1 cellular context compared by ENCODE assay signal in the genomic region with DNA sequence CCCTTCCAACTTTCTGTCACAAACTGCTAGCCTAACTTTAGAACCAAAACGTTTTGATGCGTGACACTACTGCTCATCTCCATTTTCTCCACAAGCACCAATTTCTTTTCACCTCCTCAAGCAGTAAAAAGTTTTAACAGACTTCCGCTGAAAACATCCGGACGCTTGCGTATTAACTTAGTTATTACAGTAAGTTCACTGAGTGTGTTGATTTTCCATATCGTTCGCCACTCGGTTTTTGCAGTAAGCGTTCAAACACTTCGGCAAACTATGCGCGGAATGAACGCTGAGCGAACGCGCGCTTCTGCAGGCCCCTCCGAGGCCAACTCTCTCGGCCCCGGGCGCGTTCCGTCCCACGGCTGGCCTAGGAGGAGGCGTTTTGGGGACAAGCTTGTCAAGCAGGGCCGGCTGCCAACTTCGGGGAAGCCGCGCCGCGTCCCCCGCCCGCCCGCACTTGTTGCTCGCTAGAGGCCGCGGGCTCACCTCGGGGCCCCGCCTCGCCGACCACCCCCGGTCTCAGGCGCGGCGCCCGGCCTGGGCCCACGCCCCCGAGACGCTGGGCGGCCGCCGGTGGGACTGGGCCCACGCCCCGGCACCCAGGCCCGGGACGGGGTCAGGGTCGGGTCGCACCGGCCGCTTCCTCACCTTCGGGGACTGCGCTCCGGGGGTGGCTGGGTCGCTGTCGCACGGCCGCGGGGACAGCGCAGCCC.
TF ChIP-seq lines count a peak whose summit lies in the region.

No MANE protein-coding gene starts in this region.

TF ChIP-seq in HepG2, 621 proteins besides CTCF, POLR2A, EP300 and RAD21 (continued from another document):
- TF ChIP-seq, protein P1, sequence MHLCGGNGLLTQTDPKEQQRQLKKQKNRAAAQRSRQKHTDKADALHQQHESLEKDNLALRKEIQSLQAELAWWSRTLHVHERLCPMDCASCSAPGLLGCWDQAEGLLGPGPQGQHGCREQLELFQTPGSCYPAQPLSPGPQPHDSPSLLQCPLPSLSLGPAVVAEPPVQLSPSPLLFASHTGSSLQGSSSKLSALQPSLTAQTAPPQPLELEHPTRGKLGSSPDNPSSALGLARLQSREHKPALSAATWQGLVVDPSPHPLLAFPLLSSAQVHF (CRISPR knock-in tag; IDR thresholded peaks at IDR 0.05): no peak
- TF ChIP-seq, protein P2, sequence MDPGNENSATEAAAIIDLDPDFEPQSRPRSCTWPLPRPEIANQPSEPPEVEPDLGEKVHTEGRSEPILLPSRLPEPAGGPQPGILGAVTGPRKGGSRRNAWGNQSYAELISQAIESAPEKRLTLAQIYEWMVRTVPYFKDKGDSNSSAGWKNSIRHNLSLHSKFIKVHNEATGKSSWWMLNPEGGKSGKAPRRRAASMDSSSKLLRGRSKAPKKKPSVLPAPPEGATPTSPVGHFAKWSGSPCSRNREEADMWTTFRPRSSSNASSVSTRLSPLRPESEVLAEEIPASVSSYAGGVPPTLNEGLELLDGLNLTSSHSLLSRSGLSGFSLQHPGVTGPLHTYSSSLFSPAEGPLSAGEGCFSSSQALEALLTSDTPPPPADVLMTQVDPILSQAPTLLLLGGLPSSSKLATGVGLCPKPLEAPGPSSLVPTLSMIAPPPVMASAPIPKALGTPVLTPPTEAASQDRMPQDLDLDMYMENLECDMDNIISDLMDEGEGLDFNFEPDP (CRISPR knock-in tag; conservative IDR thresholded peaks at IDR 0.05): no peak
- TF ChIP-seq ZSCAN22 (CRISPR knock-in tag; IDR thresholded peaks at IDR 0.05): no peak
- TF ChIP-seq, protein P3, sequence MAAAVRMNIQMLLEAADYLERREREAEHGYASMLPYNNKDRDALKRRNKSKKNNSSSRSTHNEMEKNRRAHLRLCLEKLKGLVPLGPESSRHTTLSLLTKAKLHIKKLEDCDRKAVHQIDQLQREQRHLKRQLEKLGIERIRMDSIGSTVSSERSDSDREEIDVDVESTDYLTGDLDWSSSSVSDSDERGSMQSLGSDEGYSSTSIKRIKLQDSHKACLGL (CRISPR knock-in tag; IDR thresholded peaks at IDR 0.05): no peak
- TF ChIP-seq ZNF510 (CRISPR knock-in tag; IDR thresholded peaks at IDR 0.05; ENCODE audit: low read depth): no peak; the same call in 1 of the 2 replicates
- TF ChIP-seq ZNF678 (CRISPR knock-in tag; IDR thresholded peaks at IDR 0.05): no peak
- no peak for TF ChIP-seq GZF1 (CRISPR knock-in tag; IDR thresholded peaks at IDR 0.05)
- TF ChIP-seq ZNF382 (CRISPR knock-in tag; IDR thresholded peaks at IDR 0.05; ENCODE audit: borderline replicate concordance): no peak
- TF ChIP-seq, protein P4, sequence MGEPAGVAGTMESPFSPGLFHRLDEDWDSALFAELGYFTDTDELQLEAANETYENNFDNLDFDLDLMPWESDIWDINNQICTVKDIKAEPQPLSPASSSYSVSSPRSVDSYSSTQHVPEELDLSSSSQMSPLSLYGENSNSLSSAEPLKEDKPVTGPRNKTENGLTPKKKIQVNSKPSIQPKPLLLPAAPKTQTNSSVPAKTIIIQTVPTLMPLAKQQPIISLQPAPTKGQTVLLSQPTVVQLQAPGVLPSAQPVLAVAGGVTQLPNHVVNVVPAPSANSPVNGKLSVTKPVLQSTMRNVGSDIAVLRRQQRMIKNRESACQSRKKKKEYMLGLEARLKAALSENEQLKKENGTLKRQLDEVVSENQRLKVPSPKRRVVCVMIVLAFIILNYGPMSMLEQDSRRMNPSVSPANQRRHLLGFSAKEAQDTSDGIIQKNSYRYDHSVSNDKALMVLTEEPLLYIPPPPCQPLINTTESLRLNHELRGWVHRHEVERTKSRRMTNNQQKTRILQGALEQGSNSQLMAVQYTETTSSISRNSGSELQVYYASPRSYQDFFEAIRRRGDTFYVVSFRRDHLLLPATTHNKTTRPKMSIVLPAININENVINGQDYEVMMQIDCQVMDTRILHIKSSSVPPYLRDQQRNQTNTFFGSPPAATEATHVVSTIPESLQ (CRISPR knock-in tag; conservative IDR thresholded peaks at IDR 0.05): no peak
- no peak for TF ChIP-seq ZNF552 (CRISPR knock-in tag; IDR thresholded peaks at IDR 0.05; ENCODE audit: borderline replicate concordance)
